ENCODE assay signal across 13 cellular contexts in genomic region chr5:176386491-176386890, GRCh38. TPM values are rescaled to one million over a fixed set of nuclear protein-coding genes. Genes with fewer than 3 reads are reported as not detected.
A peak's percentile ranks its signal among the peaks of the same experiment; 100 is the strongest.
DNase-seq lines count a peak whose midpoint lies in the region; ATAC-seq and TF ChIP-seq lines count a peak whose summit lies in the region.
"Had no signal": no experiment of that assay in that cellular context is flagged by ENCODE, and none has a peak within 500 bp of the region (broad histone marks: within the 10 kb centered on the region; RNA-seq: fewer than 3 reads in every experiment).

No MANE protein-coding gene starts in this region.

- H3K27me3 ChIP-seq in breast epithelium, result no peaks in the 10 kb centered on the region
- H3K27me3 ChIP-seq: brain microvascular endothelial cell, upper lobe of left lung had no signal

- H3K9me3 ChIP-seq in breast epithelium (no peaks in the 10 kb centered on the region), T-helper 17 cell (ENCODE audit: control insufficient read depth, low read length, poor library complexity, severe bottlenecking) (no peaks in the 10 kb centered on the region)
- H3K9me3 ChIP-seq: upper lobe of left lung had no signal

- intact Hi-C loops in MCF 10A (cut with micrococcal nuclease) (loop anchor here (10.0 kb wide), 1 partner anchor 572 kb away; no protein-coding TSS in a partner anchor), breast epithelium (cut with DNase I; ENCODE audit: low total_unique reads) (no loop called here)

- no peak for TF ChIP-seq POLR2A in breast epithelium (IDR thresholded peaks at IDR 0.05)

- H3K36me3 ChIP-seq in breast epithelium, result peaks cover 8% of the 10 kb centered on the region

- CTCF ChIA-PET in MCF 10A (lab: Yijun Ruan, JAX), result interaction anchor here (1.1 to 1.6 kb wide), 2 partner anchors 30 to 149 kb away, joined by 3 to 5 read pairs; no protein-coding TSS in a partner anchor

- H3K4me3 ChIP-seq in breast epithelium (no peak overlapping the region), fibroblast of the aortic adventitia (ENCODE audit: low read depth, low read length) (peak overlapping the region; percentile 13)

- H3K27ac ChIP-seq in breast epithelium, result no peak overlapping the region
- H3K27ac ChIP-seq: brain microvascular endothelial cell, upper lobe of left lung had no signal

- H3K9me3 Mint-ChIP-seq in MCF 10A (ENCODE audit: unreplicated experiment) (no peaks in the 10 kb centered on the region), type B pancreatic cell (no peaks in the 10 kb centered on the region)

- H3K27ac Mint-ChIP-seq in MCF 10A (ENCODE audit: low read depth, unreplicated experiment) (peak overlapping the region; percentile 99), T-helper 17 cell (peak overlapping the region; percentile 98), type B pancreatic cell (peak overlapping the region; percentile 2)

- H3K27me3 Mint-ChIP-seq in MCF 10A (ENCODE audit: insufficient read depth, unreplicated experiment) (no peaks in the 10 kb centered on the region), T-helper 17 cell (no peaks in the 10 kb centered on the region), type B pancreatic cell (no peaks in the 10 kb centered on the region)

- H3K4me3 Mint-ChIP-seq in MCF 10A (ENCODE audit: unreplicated experiment) (peak overlapping the region; percentile 98), T-helper 17 cell (no peak overlapping the region), type B pancreatic cell (peak overlapping the region; percentile 66)

- POLR2A ChIA-PET in MCF 10A (lab: Yijun Ruan, JAX), result interaction anchor here (0.9 to 6.7 kb wide), 6 partner anchors 11 to 150 kb away, joined by 3 to 110 read pairs (median 51); partner anchors contain the start of genes CLTB, KIAA1191 and RNF44

- H3K36me3 Mint-ChIP-seq in MCF 10A (ENCODE audit: insufficient read depth, unreplicated experiment), result peaks cover 96% of the 10 kb centered on the region
- H3K36me3 Mint-ChIP-seq in T-helper 17 cell (ENCODE audit: low read depth), result no peaks in the 10 kb centered on the region
- peaks cover 11% of the 10 kb centered on the region for H3K36me3 Mint-ChIP-seq in type B pancreatic cell

- no peak for ATAC-seq in T-helper 17 cell

- DNase-seq in MCF 10A (ENCODE audit: unreplicated experiment) (no peak), breast epithelium (ENCODE audit: low spot score in 2 of 2) (no peak), T-helper 17 cell (no peak), fibroblast of the aortic adventitia (ENCODE audit: low read depth) (no peak), type B pancreatic cell (ENCODE audit: extremely low spot score, unreplicated experiment) (no peak), foreskin melanocyte (no peak), NCI-H1694 treated with DMSO at 0.1 percent for 48 hours (lab: John Stamatoyannopoulos, UW) (no peak), activated gamma-delta T cell (lab: John Stamatoyannopoulos, UW) (no peak)
- DNase-seq: activated CD4-positive, alpha-beta T cell treated with anti-CD3 and anti-CD28 coated beads for 48 hours; brain microvascular endothelial cell; kidney glomerular epithelial cell; NCI-H2171; upper lobe of left lung had no signal

- TF ChIP-seq CTCF in MCF 10A (IDR thresholded peaks at IDR 0.05; ENCODE audit: unreplicated experiment) (no peak), breast epithelium (IDR thresholded peaks at IDR 0.05) (no peak), fibroblast of the aortic adventitia (IDR thresholded peaks at IDR 0.05; ENCODE audit: insufficient read depth, low read length) (no peak), type B pancreatic cell (conservative IDR thresholded peaks at IDR 0.05) (no peak)

- no TSS peak for BruUV-seq in MCF 10A (replicated peaks; lab: Mats Ljungman, UMichigan)

- H3K4me1 ChIP-seq in breast epithelium, result peaks cover 7% of the 10 kb centered on the region in 2 donors

- H3K4me1 Mint-ChIP-seq in MCF 10A (ENCODE audit: insufficient read depth, unreplicated experiment), result peaks cover 22% of the 10 kb centered on the region
- H3K4me1 Mint-ChIP-seq in T-helper 17 cell, result peaks cover 35% of the 10 kb centered on the region
- peaks cover 11% of the 10 kb centered on the region for H3K4me1 Mint-ChIP-seq in type B pancreatic cell (ENCODE audit: unreplicated experiment)

RNA-seq across cellular contexts. Expression of gene NOP16, which starts 1.9 kb away (rescaled TPM):
- total RNA-seq in MCF 10A (2022) (90.9 and 134 TPM in 2 replicates), breast epithelium (10 to 100 TPM in 2 of 3 donors, 1 to 10 TPM in 1; 8.5 to 13.8 (median 12.4) TPM), T-helper 17 cell (10 to 100 TPM; 17.9 to 19.2 TPM), fibroblast of the aortic adventitia (ENCODE audit: low replicate concordance) (17.0 and 44.2 TPM in 2 replicates), type B pancreatic cell (ENCODE audit: low replicate concordance) (42.5 and 44.7 TPM in 2 replicates)

RNA-seq across cellular contexts. Expression of gene HIGD2A, which starts 2.1 kb away (rescaled TPM):
- total RNA-seq in MCF 10A (2022) (167 and 196 TPM in 2 replicates), breast epithelium (100 to 1,000 TPM in 1 of 3 donors, 10 to 100 TPM in 2; 68.5 to 134 (median 80.2) TPM), T-helper 17 cell (100 to 1,000 TPM; 119 to 135 TPM), fibroblast of the aortic adventitia (ENCODE audit: low replicate concordance) (23.2 and 51.9 TPM in 2 replicates), type B pancreatic cell (ENCODE audit: low replicate concordance) (88.3 and 118 TPM in 2 replicates)

RNA-seq across cellular contexts. Expression of gene ARL10, which starts 21.2 kb away (rescaled TPM):
- 1.1 and 1.3 TPM in 2 replicates for total RNA-seq in MCF 10A (2022)
- total RNA-seq in breast epithelium, result 10 to 100 TPM in 1 of 3 donors, 1 to 10 TPM in 2; 5.6 to 17.7 (median 6.6) TPM
- total RNA-seq in T-helper 17 cell, result 1 to 10 TPM; 7.3 to 7.6 TPM
- 9.3 and 19.9 TPM in 2 replicates for total RNA-seq in fibroblast of the aortic adventitia (ENCODE audit: low replicate concordance)
- 12.4 and 23.4 TPM in 2 replicates for total RNA-seq in type B pancreatic cell (ENCODE audit: low replicate concordance)

RNA-seq across cellular contexts. Expression of gene KIAA1191, which starts 24.9 kb away (rescaled TPM):
- total RNA-seq in MCF 10A (2022) (83.8 and 92.0 TPM in 2 replicates), breast epithelium (100 to 1,000 TPM in 1 of 3 donors, 10 to 100 TPM in 2; 82.2 to 102 (median 90.7) TPM), T-helper 17 cell (10 to 100 TPM; 73.9 to 76.7 TPM), fibroblast of the aortic adventitia (ENCODE audit: low replicate concordance) (33.7 and 81.8 TPM in 2 replicates), type B pancreatic cell (ENCODE audit: low replicate concordance) (82.0 and 88.0 TPM in 2 replicates)

RNA-seq across cellular contexts. Expression of gene CLTB, which starts 29.8 kb away (rescaled TPM):
- 333 and 339 TPM in 2 replicates for total RNA-seq in MCF 10A (2022)
- 100 to 1,000 TPM in 2 of 3 donors, 10 to 100 TPM in 1; 91.0 to 122 (median 121) TPM for total RNA-seq in breast epithelium
- 10 to 100 TPM; 65.3 to 69.4 TPM for total RNA-seq in T-helper 17 cell
- total RNA-seq in fibroblast of the aortic adventitia (ENCODE audit: low replicate concordance), result 49.3 and 76.5 TPM in 2 replicates
- 38.1 and 71.3 TPM in 2 replicates for total RNA-seq in type B pancreatic cell (ENCODE audit: low replicate concordance)

Comparison
In these comparisons a context has a peak if more than half of its experiments do, and no peak if none do; other contexts are left out.
1. H3K27ac Mint-ChIP-seq: peak in every context shown above with its lines; median percentile 99 in MCF 10A; 98 in T-helper 17 cell; 2 in type B pancreatic cell.